Comparison of ENCODE assay signal across 14 cellular contexts in the genomic region with DNA sequence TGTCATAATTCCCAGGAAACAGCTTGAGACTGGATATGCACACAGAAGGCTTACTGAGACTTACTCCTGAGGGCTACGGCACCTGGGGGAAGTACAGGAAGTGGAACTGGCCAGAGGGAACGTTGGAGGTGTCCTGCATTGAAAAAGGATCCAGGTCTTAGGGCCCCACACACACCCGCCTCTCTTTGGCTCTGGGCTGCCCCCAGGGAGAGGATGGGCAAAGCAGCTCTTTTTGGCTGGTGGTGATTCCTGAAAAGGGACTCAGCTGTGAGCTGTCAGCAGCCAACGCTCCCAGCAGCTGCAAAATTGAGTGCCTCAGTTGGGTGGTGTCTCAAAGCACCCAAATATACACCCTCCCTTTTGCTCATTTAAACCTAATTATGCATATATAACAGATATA.
"Had no signal": no experiment of that assay in that cellular context is flagged by ENCODE, and none has a peak within 500 bp of the region (broad histone marks: within the 10 kb centered on the region; RNA-seq: fewer than 3 reads in every experiment).

No MANE protein-coding gene starts in this region.

- H3K4me1 Mint-ChIP-seq: activated CD8-positive, alpha-beta memory T cell treated with anti-CD3 and anti-CD28 coated beads, Interleukin-2, amount 10 ng/mL, durations not matched to agents 7 days and 5 days; activated naive CD8-positive, alpha-beta T cell treated with anti-CD3 and anti-CD28 coated beads for 36 hours had no signal

- H3K27me3 ChIP-seq: esophagus muscularis mucosa, left lung, neural progenitor cell, pancreas, thyroid gland, uterus had no signal

- H3K27ac ChIP-seq: esophagus muscularis mucosa, left lung, neural progenitor cell, pancreas, thyroid gland, uterus had no signal

- H3K9me3 Mint-ChIP-seq: activated naive CD8-positive, alpha-beta T cell treated with anti-CD3 and anti-CD28 coated beads for 36 hours; neural progenitor cell; T-helper 2 cell treated with Interferon-gamma antibody and Interleukin-4, amounts not matched to agents 5 μg/mL and 100 μg/mL, for 36 hours had no signal

- H3K4me3 Mint-ChIP-seq: activated CD8-positive, alpha-beta memory T cell treated with anti-CD3 and anti-CD28 coated beads, Interleukin-2, amount 10 ng/mL, durations not matched to agents 7 days and 5 days; activated naive CD8-positive, alpha-beta T cell treated with anti-CD3 and anti-CD28 coated beads for 36 hours; neural progenitor cell; T-helper 2 cell treated with Interferon-gamma antibody and Interleukin-4, amounts not matched to agents 5 μg/mL and 100 μg/mL, for 36 hours had no signal

- H3K9me3 ChIP-seq: esophagus muscularis mucosa, pancreas, thyroid gland, uterus had no signal

- H3K27ac Mint-ChIP-seq: activated CD8-positive, alpha-beta memory T cell treated with anti-CD3 and anti-CD28 coated beads, Interleukin-2, amount 10 ng/mL, durations not matched to agents 7 days and 5 days; activated naive CD8-positive, alpha-beta T cell treated with anti-CD3 and anti-CD28 coated beads for 36 hours; neural progenitor cell; T-helper 2 cell treated with Interferon-gamma antibody and Interleukin-4, amounts not matched to agents 5 μg/mL and 100 μg/mL, for 36 hours had no signal

- DNase-seq: activated CD4-positive, alpha-beta T cell treated with anti-CD3 and anti-CD28 coated beads, Interleukin-2, amount 50 U/mL, for 48 hours; activated CD4-positive, CD25-positive, alpha-beta regulatory T cell treated with anti-CD3 and anti-CD28 coated beads, Interleukin-2, amount 50 U/mL, for 72 hours; activated CD8-positive, alpha-beta memory T cell treated with anti-CD3 and anti-CD28 coated beads, Interleukin-2, amount 10 ng/mL, durations not matched to agents 7 days and 5 days; activated gamma-delta T cell; activated naive CD8-positive, alpha-beta T cell treated with anti-CD3 and anti-CD28 coated beads for 36 hours; activated T-cell treated with anti-CD3 and anti-CD28 coated beads, Interleukin-2, amount 50 U/mL, for 48 hours; pancreas; thyroid gland; uterus had no signal

- H3K36me3 ChIP-seq: esophagus muscularis mucosa, left lung, neural progenitor cell, pancreas, thyroid gland, uterus had no signal

- ATAC-seq: activated CD8-positive, alpha-beta memory T cell treated with anti-CD3 and anti-CD28 coated beads, Interleukin-2, amount 10 ng/mL, durations not matched to agents 7 days and 5 days; pancreas had no signal

- H3K36me3 Mint-ChIP-seq: activated CD8-positive, alpha-beta memory T cell treated with anti-CD3 and anti-CD28 coated beads, Interleukin-2, amount 10 ng/mL, durations not matched to agents 7 days and 5 days; activated naive CD8-positive, alpha-beta T cell treated with anti-CD3 and anti-CD28 coated beads for 36 hours; neural progenitor cell had no signal

- H3K4me2 ChIP-seq: neural progenitor cell, smooth muscle cell had no signal

- H3K9ac ChIP-seq: neural progenitor cell had no signal

- H2AFZ ChIP-seq: neural progenitor cell had no signal

- H3K4me1 ChIP-seq: esophagus muscularis mucosa, left lung, neural progenitor cell, pancreas, thyroid gland, uterus had no signal

- H3K4me3 ChIP-seq: esophagus muscularis mucosa, left lung, neural progenitor cell, pancreas, smooth muscle cell, thyroid gland, uterus had no signal
